10 cellular contexts compared by ENCODE assay signal in the genomic region with DNA sequence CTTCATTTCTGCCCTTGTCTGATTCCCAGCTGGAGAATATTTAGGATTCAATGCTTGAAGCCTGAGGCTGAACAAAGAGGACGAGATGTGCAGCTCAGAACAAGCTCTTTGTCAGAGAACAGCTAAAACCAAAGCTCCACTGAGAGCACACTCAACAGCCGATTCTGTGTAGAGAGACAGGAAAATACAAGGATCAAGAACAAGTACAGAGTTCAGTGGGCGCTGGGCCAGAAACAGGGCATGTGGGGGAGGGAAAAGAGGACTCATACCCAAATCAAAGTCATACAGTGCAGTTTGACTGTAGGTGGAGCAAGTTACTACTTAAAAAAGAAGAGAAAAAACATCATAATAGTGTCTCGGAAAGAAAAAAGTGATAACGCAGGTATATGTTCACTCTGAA. TPM values are rescaled to one million over a fixed set of nuclear protein-coding genes. Genes with fewer than 3 reads are reported as not detected.
DNase-seq lines count a peak whose midpoint lies in the region; ATAC-seq, FAIRE-seq and TF ChIP-seq lines count a peak whose summit lies in the region.
"Had no signal": no experiment of that assay in that cellular context is flagged by ENCODE, and none has a peak within 500 bp of the region (broad histone marks: within the 10 kb centered on the region; RNA-seq: fewer than 3 reads in every experiment).

Gene AGMO (minus strand): TSS at position 176 of the 400 bp plus-strand sequence.

- peak within 1 kb of the TSS; percentile 80 to 99 for H3K9ac ChIP-seq in liver (ENCODE audit: low read depth in 1 of 2, low read length in 2 of 2)

- no peaks in the 10 kb centered on the region for H3K36me3 ChIP-seq in liver (ENCODE audit: control insufficient read depth in 4 of 4, insufficient read depth in 3 of 4, low read depth in 1 of 4, low read length in 3 of 4)

- peak; percentile 75 to 78 for TF ChIP-seq RAD21 in liver (IDR thresholded peaks at IDR 0.05)

- no peak for FAIRE-seq in D721Med (lab: Jason Lieb, UNC)

- ATAC-seq in HG02938 (IDR thresholded peaks at IDR 0.05; ENCODE audit: unreplicated experiment): no peak

- H3K27ac ChIP-seq in liver (ENCODE audit: low read depth in 1 of 2, low read length in 2 of 2): peak within 1 kb of the TSS; percentile 91 to 96

- TF ChIP-seq CTCF in liver (IDR thresholded peaks at IDR 0.05; ENCODE audit: low read depth, low read length, missing input control) (peak; percentile 41), type B pancreatic cell (conservative IDR thresholded peaks at IDR 0.05) (no peak), D721Med (IDR thresholded peaks at IDR 0.05; ENCODE audit: insufficient read depth, missing control alignments) (no peak)

- no peaks in the 10 kb centered on the region for H3K27me3 Mint-ChIP-seq in type B pancreatic cell

- H3K4me3 ChIP-seq in liver (ENCODE audit: low read depth in 1 of 3, low read length in 3 of 3): peak within 1 kb of the TSS; percentile 54 to 92 (median 89)
- H3K4me3 ChIP-seq: lung had no signal

- peak within 1 kb of the TSS; percentile 37 for H3K27ac Mint-ChIP-seq in type B pancreatic cell

- no peaks in the 10 kb centered on the region for H3K36me3 Mint-ChIP-seq in type B pancreatic cell

- 22% methylated on average over 5 of the region's 5 CpGs for WGBS in liver

- no peaks in the 10 kb centered on the region for H3K9me3 Mint-ChIP-seq in type B pancreatic cell

- H3K4me1 ChIP-seq in liver (ENCODE audit: control insufficient read depth in 4 of 4, insufficient read depth in 4 of 4, low read length in 3 of 4): peaks cover 0 to 33% (median 26%) of the 10 kb centered on the region in 4 donors

- peak; percentile 32 for DNase-seq in NCI-H1105 treated with DMSO at 0.1 percent for 48 hours (lab: John Stamatoyannopoulos, UW)
- DNase-seq in NCI-H1105 (lab: John Stamatoyannopoulos, UW): no peak
- peak; percentile 73 to 81 for DNase-seq in dermis microvascular lymphatic vessel endothelial cell (ENCODE audit: low read depth in 2 of 2)
- DNase-seq in type B pancreatic cell (ENCODE audit: extremely low spot score, unreplicated experiment): no peak
- DNase-seq in iPS-NIHi7 (ENCODE audit: extremely low spot score): no peak
- DNase-seq in D721Med (ENCODE audit: insufficient read length, low spot score): no peak

- H3K27me3 ChIP-seq in liver (ENCODE audit: control insufficient read depth in 4 of 4, insufficient read depth in 4 of 4, low read length in 3 of 4): no peaks in the 10 kb centered on the region

- peak within 1 kb of the TSS; percentile 1 for H3K4me3 Mint-ChIP-seq in type B pancreatic cell

- H3K9me3 ChIP-seq in liver (ENCODE audit: control insufficient read depth in 4 of 4, low read length in 3 of 4): no peaks in the 10 kb centered on the region

- H3K4me1 Mint-ChIP-seq in type B pancreatic cell (ENCODE audit: unreplicated experiment): peaks cover 10% of the 10 kb centered on the region

TF ChIP-seq in liver, 16 proteins besides CTCF, POLR2A, EP300 and RAD21:
- TF ChIP-seq SP1 (IDR thresholded peaks at IDR 0.05) (peak; percentile 87), ATF3 (IDR thresholded peaks at IDR 0.05) (peak; percentile 54), RXRA (IDR thresholded peaks at IDR 0.05) (peak; percentile 76 to 79), FOXA2 (IDR thresholded peaks at IDR 0.05) (no peak), HNF4G (IDR thresholded peaks at IDR 0.05) (peak; percentile 96), JUND (IDR thresholded peaks at IDR 0.05) (peak in 1 of 2 donors; percentile 74), NR2F2 (IDR thresholded peaks at IDR 0.05) (no peak), ZBTB33 (IDR thresholded peaks at IDR 0.05) (peak; percentile 35), TAF1 (conservative IDR thresholded peaks at IDR 0.05) (peak; percentile 99), YY1 (IDR thresholded peaks at IDR 0.05) (peak; percentile 51), MAX (IDR thresholded peaks at IDR 0.05) (peak; percentile 51), EGR1 (IDR thresholded peaks at IDR 0.05; ENCODE audit: low read depth in 2 of 2) (peak in 1 of 2 donors; percentile 58), HNF4A (conservative IDR thresholded peaks at IDR 0.05) (peak; percentile 97 to 98), FOXA1 (IDR thresholded peaks at IDR 0.05) (peak; percentile 56), GABPA (IDR thresholded peaks at IDR 0.05 in 1 of 2, conservative IDR thresholded peaks at IDR 0.05 in 1 of 2) (no peak)
- TF ChIP-seq, protein P1, sequence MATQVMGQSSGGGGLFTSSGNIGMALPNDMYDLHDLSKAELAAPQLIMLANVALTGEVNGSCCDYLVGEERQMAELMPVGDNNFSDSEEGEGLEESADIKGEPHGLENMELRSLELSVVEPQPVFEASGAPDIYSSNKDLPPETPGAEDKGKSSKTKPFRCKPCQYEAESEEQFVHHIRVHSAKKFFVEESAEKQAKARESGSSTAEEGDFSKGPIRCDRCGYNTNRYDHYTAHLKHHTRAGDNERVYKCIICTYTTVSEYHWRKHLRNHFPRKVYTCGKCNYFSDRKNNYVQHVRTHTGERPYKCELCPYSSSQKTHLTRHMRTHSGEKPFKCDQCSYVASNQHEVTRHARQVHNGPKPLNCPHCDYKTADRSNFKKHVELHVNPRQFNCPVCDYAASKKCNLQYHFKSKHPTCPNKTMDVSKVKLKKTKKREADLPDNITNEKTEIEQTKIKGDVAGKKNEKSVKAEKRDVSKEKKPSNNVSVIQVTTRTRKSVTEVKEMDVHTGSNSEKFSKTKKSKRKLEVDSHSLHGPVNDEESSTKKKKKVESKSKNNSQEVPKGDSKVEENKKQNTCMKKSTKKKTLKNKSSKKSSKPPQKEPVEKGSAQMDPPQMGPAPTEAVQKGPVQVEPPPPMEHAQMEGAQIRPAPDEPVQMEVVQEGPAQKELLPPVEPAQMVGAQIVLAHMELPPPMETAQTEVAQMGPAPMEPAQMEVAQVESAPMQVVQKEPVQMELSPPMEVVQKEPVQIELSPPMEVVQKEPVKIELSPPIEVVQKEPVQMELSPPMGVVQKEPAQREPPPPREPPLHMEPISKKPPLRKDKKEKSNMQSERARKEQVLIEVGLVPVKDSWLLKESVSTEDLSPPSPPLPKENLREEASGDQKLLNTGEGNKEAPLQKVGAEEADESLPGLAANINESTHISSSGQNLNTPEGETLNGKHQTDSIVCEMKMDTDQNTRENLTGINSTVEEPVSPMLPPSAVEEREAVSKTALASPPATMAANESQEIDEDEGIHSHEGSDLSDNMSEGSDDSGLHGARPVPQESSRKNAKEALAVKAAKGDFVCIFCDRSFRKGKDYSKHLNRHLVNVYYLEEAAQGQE (IDR thresholded peaks at IDR 0.05): peak; percentile 84

RNA-seq across cellular contexts. Expression of gene AGMO, which starts in this region (rescaled TPM):
- total RNA-seq in dermis microvascular lymphatic vessel endothelial cell (0.51 and 1.4 TPM in 2 replicates), liver (10 to 100 TPM; 27.5 to 46.6 TPM), type B pancreatic cell (ENCODE audit: low replicate concordance) (0.41 and 1.0 TPM in 2 replicates)
- polyA plus RNA-seq in liver: 10 to 100 TPM; 21.6 to 35.6 TPM
- total RNA-seq: MCF 10A had no signal

Comparison
In these comparisons a context has a peak if more than half of its experiments do, and no peak if none do; other contexts are left out.
1. RNA of gene AGMO (total RNA-seq): 27.5 to 46.6 TPM in liver; 0.51 to 1.4 TPM in dermis microvascular lymphatic vessel endothelial cell and 0.41 to 1.0 TPM in type B pancreatic cell; every median in the first group is over 10 times any median in the second.
2. DNase-seq: peak in NCI-H1105 treated with DMSO at 0.1 percent for 48 hours (single experiment) and dermis microvascular lymphatic vessel endothelial cell (2 of 2); none in NCI-H1105 (single experiment), type B pancreatic cell (single experiment), iPS-NIHi7 (single experiment) and D721Med (single experiment).